ENCODE assay signal across 17 cellular contexts in the genomic region with DNA sequence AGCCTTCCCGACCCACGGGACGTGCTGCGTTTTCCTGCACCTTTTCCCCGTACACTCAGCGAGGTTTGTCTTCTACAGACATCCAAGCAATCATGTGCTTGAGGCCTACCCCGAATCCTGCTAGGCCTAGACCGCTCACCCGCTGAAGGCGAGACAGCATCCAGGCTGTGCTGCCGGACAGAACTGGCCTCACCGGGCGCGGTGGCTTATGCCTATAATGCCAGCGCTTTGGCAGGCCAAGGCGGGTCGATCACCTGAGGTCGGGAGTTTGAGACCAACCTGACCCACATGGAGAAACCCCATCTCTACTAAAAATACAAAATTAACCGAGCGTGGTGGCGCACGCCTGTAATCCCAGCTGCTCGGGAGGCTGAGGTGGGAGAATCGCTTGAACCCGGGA. TPM values are rescaled to one million over a fixed set of nuclear protein-coding genes. Genes with fewer than 3 reads are reported as not detected.
DNase-seq lines count a peak whose midpoint lies in the region; ATAC-seq and TF ChIP-seq lines count a peak whose summit lies in the region.
"Had no signal": no experiment of that assay in that cellular context is flagged by ENCODE, and none has a peak within 500 bp of the region (broad histone marks: within the 10 kb centered on the region; RNA-seq: fewer than 3 reads in every experiment).

No MANE protein-coding gene starts in this region.

- peaks cover 4% of the 10 kb centered on the region for H3K4me1 Mint-ChIP-seq in activated naive CD8-positive, alpha-beta T cell treated with anti-CD3 and anti-CD28 coated beads, Interleukin-2, amount 50 U/mL, for 24 hours
- H3K4me1 Mint-ChIP-seq in activated naive CD8-positive, alpha-beta T cell treated with anti-CD3 and anti-CD28 coated beads for 36 hours = peaks cover 9% of the 10 kb centered on the region
- H3K4me1 Mint-ChIP-seq in T-helper 17 cell (no peaks in the 10 kb centered on the region), neural crest cell (peaks cover 27% of the 10 kb centered on the region)
- H3K4me1 Mint-ChIP-seq: CD14-positive monocyte had no signal

- no peaks in the 10 kb centered on the region for H3K27me3 Mint-ChIP-seq in activated naive CD8-positive, alpha-beta T cell treated with anti-CD3 and anti-CD28 coated beads, Interleukin-2, amount 50 U/mL, for 24 hours
- H3K27me3 Mint-ChIP-seq in activated naive CD8-positive, alpha-beta T cell treated with anti-CD3 and anti-CD28 coated beads for 36 hours = no peaks in the 10 kb centered on the region
- H3K27me3 Mint-ChIP-seq in T-helper 17 cell (no peaks in the 10 kb centered on the region), neural crest cell (ENCODE audit: low read depth) (no peaks in the 10 kb centered on the region)
- H3K27me3 Mint-ChIP-seq: CD4-positive, alpha-beta memory T cell had no signal

- H4K20me1 ChIP-seq in smooth muscle cell (ENCODE audit: low read depth) = peaks cover 24% of the 10 kb centered on the region
- H4K20me1 ChIP-seq: BLaER1 had no signal

- H3K79me2 ChIP-seq in smooth muscle cell (ENCODE audit: low read depth) = no peaks in the 10 kb centered on the region

- H3K27me3 ChIP-seq in smooth muscle cell (ENCODE audit: low read depth) = no peaks in the 10 kb centered on the region
- H3K27me3 ChIP-seq: BLaER1 had no signal

- H2AFZ ChIP-seq in smooth muscle cell (ENCODE audit: low read depth) = no peak overlapping the region

- H3K9me3 ChIP-seq in T-helper 17 cell (ENCODE audit: control insufficient read depth, low read length, poor library complexity, severe bottlenecking) (no peaks in the 10 kb centered on the region), smooth muscle cell (replicated peaks; ENCODE audit: low read depth) (no peaks in the 10 kb centered on the region)
- H3K9me3 ChIP-seq: BLaER1 had no signal

- ATAC-seq in activated naive CD8-positive, alpha-beta T cell treated with anti-CD3 and anti-CD28 coated beads, Interleukin-2, amount 50 U/mL, for 24 hours = no peak
- no peak for ATAC-seq in T-helper 17 cell
- ATAC-seq: HCT116 had no signal

- H3K4me3 Mint-ChIP-seq in activated naive CD8-positive, alpha-beta T cell treated with anti-CD3 and anti-CD28 coated beads, Interleukin-2, amount 50 U/mL, for 24 hours = no peak overlapping the region
- no peak overlapping the region for H3K4me3 Mint-ChIP-seq in activated naive CD8-positive, alpha-beta T cell treated with anti-CD3 and anti-CD28 coated beads for 36 hours
- H3K4me3 Mint-ChIP-seq in T-helper 17 cell = no peak overlapping the region
- no peak overlapping the region for H3K4me3 Mint-ChIP-seq in neural crest cell
- H3K4me3 Mint-ChIP-seq: CD14-positive monocyte; CD4-positive, alpha-beta memory T cell had no signal

- H3F3A ChIP-seq in smooth muscle cell (ENCODE audit: low read depth) = no peaks in the 10 kb centered on the region

- peak overlapping the region; percentile 46 for H3K27ac Mint-ChIP-seq in activated naive CD8-positive, alpha-beta T cell treated with anti-CD3 and anti-CD28 coated beads, Interleukin-2, amount 50 U/mL, for 24 hours
- no peak overlapping the region for H3K27ac Mint-ChIP-seq in activated naive CD8-positive, alpha-beta T cell treated with anti-CD3 and anti-CD28 coated beads for 36 hours
- peak overlapping the region; percentile 53 for H3K27ac Mint-ChIP-seq in T-helper 17 cell
- peak overlapping the region; percentile 35 for H3K27ac Mint-ChIP-seq in neural crest cell (ENCODE audit: unreplicated experiment)
- H3K27ac Mint-ChIP-seq: CD14-positive monocyte had no signal

- H3K36me3 Mint-ChIP-seq in activated naive CD8-positive, alpha-beta T cell treated with anti-CD3 and anti-CD28 coated beads, Interleukin-2, amount 50 U/mL, for 24 hours (ENCODE audit: low read depth) = peaks cover 47% of the 10 kb centered on the region
- H3K36me3 Mint-ChIP-seq in activated naive CD8-positive, alpha-beta T cell treated with anti-CD3 and anti-CD28 coated beads for 36 hours = peaks cover 11% of the 10 kb centered on the region
- peaks cover 3% of the 10 kb centered on the region for H3K36me3 Mint-ChIP-seq in T-helper 17 cell (ENCODE audit: low read depth)
- H3K36me3 Mint-ChIP-seq in neural crest cell (ENCODE audit: low read depth) = no peaks in the 10 kb centered on the region

- TF ChIP-seq CTCF in neural crest cell (conservative IDR thresholded peaks at IDR 0.05) (no peak), smooth muscle cell (IDR thresholded peaks at IDR 0.05; ENCODE audit: borderline replicate concordance, insufficient read depth, poor library complexity, severe bottlenecking) (no peak)

- no peaks in the 10 kb centered on the region for H3K9me3 Mint-ChIP-seq in activated naive CD8-positive, alpha-beta T cell treated with anti-CD3 and anti-CD28 coated beads, Interleukin-2, amount 50 U/mL, for 24 hours
- no peaks in the 10 kb centered on the region for H3K9me3 Mint-ChIP-seq in activated naive CD8-positive, alpha-beta T cell treated with anti-CD3 and anti-CD28 coated beads for 36 hours
- no peaks in the 10 kb centered on the region for H3K9me3 Mint-ChIP-seq in neural crest cell
- H3K9me3 Mint-ChIP-seq: CD14-positive monocyte; CD4-positive, alpha-beta memory T cell had no signal

- H3K4me1 ChIP-seq in smooth muscle cell (ENCODE audit: low read depth) = peaks cover 13% of the 10 kb centered on the region
- H3K4me1 ChIP-seq: BLaER1 had no signal

- peaks cover 3% of the 10 kb centered on the region for H3K36me3 ChIP-seq in smooth muscle cell (ENCODE audit: low read depth)

- no peak overlapping the region for H3K4me3 ChIP-seq in smooth muscle cell
- H3K4me3 ChIP-seq: BLaER1 had no signal

- WGBS in smooth muscle cell (ENCODE audit: low lambda C conversion rate) = 97% methylated on average over 25 of the region's 25 CpGs

- H3K27ac ChIP-seq in smooth muscle cell (ENCODE audit: low read depth) = no peak overlapping the region
- H3K27ac ChIP-seq: BLaER1 had no signal

- DNase-seq in activated naive CD8-positive, alpha-beta T cell treated with anti-CD3 and anti-CD28 coated beads, Interleukin-2, amount 50 U/mL, for 24 hours = no peak
- DNase-seq in activated naive CD8-positive, alpha-beta T cell treated with anti-CD3 and anti-CD28 coated beads for 36 hours = no peak
- DNase-seq in T-helper 17 cell (no peak), neural crest cell (ENCODE audit: low read depth, low spot score) (no peak), smooth muscle cell (lab: John Stamatoyannopoulos, UW; ENCODE audit: unreplicated experiment) (no peak), NCI-H1694 treated with DMSO at 0.1 percent for 48 hours (lab: John Stamatoyannopoulos, UW) (no peak)
- no peak for DNase-seq in activated CD4-positive, alpha-beta T cell treated with anti-CD3 and anti-CD28 coated beads for 48 hours
- DNase-seq: 8988T; CD4-positive, alpha-beta memory T cell; DMS153; DMS79; GDM1; GOT3; H7 had no signal

- no peak overlapping the region for H3K4me2 ChIP-seq in smooth muscle cell
- H3K4me2 ChIP-seq: BLaER1 had no signal

- H3K9ac ChIP-seq in smooth muscle cell (ENCODE audit: low read depth) = no peak overlapping the region
- H3K9ac ChIP-seq: BLaER1 had no signal

RNA-seq across cellular contexts. Expression of a gene that starts 54.1 kb away (rescaled TPM):
- total RNA-seq in activated naive CD8-positive, alpha-beta T cell treated with anti-CD3 and anti-CD28 coated beads for 36 hours = 100 to 1,000 TPM in 1 of 2 experiments, 10 to 100 TPM in 1; 95.6 to 101 TPM
- total RNA-seq in T-helper 17 cell (100 to 1,000 TPM; 116 to 117 TPM), neural crest cell (38.3 and 40.3 TPM in 2 replicates), smooth muscle cell (63.8 and 129 TPM in 2 replicates)
- polyA plus RNA-seq in smooth muscle cell = 101 and 108 TPM in 2 replicates

RNA-seq across cellular contexts. Expression of a gene that starts 59.5 kb away (rescaled TPM):
- total RNA-seq in activated naive CD8-positive, alpha-beta T cell treated with anti-CD3 and anti-CD28 coated beads for 36 hours = 10 to 100 TPM; 51.1 to 55.9 TPM
- total RNA-seq in T-helper 17 cell (10 to 100 TPM; 29.4 to 34.2 TPM), neural crest cell (97.5 and 99.9 TPM in 2 replicates), smooth muscle cell (49.5 and 56.2 TPM in 2 replicates)
- 26.1 and 31.5 TPM in 2 replicates for polyA plus RNA-seq in smooth muscle cell
